In the genomic region with DNA sequence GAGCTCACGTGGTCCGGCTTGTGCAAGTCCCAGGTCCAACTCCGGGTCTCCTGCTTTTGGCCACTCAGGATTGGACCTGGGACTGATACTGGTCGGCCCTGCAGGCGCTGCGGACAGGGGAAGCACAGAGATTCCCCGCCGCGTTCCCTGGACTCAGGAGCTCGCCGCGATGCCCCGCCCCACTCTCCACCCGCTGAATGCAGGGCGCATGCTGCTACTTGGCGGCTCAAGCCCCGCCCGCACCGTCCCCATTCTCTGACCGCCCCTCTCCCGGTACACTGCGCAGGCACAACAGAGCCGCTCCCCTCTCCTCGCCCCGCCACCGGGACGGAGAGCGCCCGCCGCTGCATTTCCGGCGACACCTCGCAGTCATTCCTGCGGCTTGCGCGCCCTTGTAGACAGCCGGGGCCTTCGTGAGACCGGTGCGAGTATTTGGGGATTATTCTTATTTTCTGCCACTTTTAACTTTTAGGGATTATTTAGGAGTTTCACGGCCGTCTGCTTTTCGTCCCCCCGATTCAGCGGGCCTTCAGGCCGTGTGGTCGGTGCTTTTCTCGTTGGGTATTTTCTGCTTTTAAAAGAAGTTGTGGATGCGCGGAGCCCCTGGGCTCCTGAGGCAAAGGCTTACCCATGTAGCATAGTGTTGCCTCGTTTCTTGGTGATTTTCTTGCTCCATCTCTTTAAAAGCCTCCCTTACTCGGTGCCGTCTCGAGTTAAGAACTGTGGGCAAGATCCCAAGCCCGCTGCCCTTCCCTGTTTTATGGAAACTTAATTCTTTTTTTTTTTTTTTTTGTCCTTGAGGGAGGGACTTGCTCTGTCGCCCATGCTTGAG, we compare ENCODE assay signal across 1 cellular context.
TF ChIP-seq lines count a peak whose summit lies in the region.

A gene (plus strand): TSS at position 251 of the 832 bp plus-strand sequence. CDS start 1,544 bp downstream, outside the sequence.

TF ChIP-seq in HepG2, 621 proteins besides CTCF, POLR2A, EP300 and RAD21 (continued from another document and continues in another):
- TF ChIP-seq ZNF775 (CRISPR knock-in tag; IDR thresholded peaks at IDR 0.05; ENCODE audit: borderline replicate concordance) (peak; percentile 90; the same call in 1 of the 2 replicates), NFE2L1 (CRISPR knock-in tag; IDR thresholded peaks at IDR 0.05; ENCODE audit: borderline replicate concordance) (no peak), PHF8 (CRISPR knock-in tag; IDR thresholded peaks at IDR 0.05) (peak; percentile 91), ZNF773 (CRISPR knock-in tag; IDR thresholded peaks at IDR 0.05; ENCODE audit: borderline replicate concordance) (peak; percentile 54; the same call in 1 of the 2 replicates), GABPB1 (CRISPR knock-in tag; IDR thresholded peaks at IDR 0.05) (peak; percentile 95), HDAC6 (IDR thresholded peaks at IDR 0.05; ENCODE audit: low read depth, low read length) (no peak), ZNF160 (CRISPR knock-in tag; IDR thresholded peaks at IDR 0.05) (peak; percentile 84; the same call in 1 of the 2 replicates), TP53 (CRISPR knock-in tag; conservative IDR thresholded peaks at IDR 0.05) (0 out of 2 replicates have a peak, but pooled peaks have one; percentile 66), GATA4 (IDR thresholded peaks at IDR 0.05; ENCODE audit: borderline replicate concordance, low read depth) (peak; percentile 51; the same call in 1 of the 2 replicates), ZBTB8A (CRISPR knock-in tag; IDR thresholded peaks at IDR 0.05; ENCODE audit: borderline replicate concordance, low read depth) (peak; percentile 88; the same call in 1 of the 2 replicates), STAG1 (CRISPR knock-in tag; IDR thresholded peaks at IDR 0.05) (peak; percentile 21; the same call in 1 of the 2 replicates), JUN (CRISPR knock-in tag; IDR thresholded peaks at IDR 0.05) (peak; percentile 89; the same call in 1 of the 2 replicates), ZNF570 (CRISPR knock-in tag; IDR thresholded peaks at IDR 0.05; ENCODE audit: borderline replicate concordance) (peak; percentile 68; the same call in 1 of the 2 replicates), ZNF674 (CRISPR knock-in tag; IDR thresholded peaks at IDR 0.05; ENCODE audit: low read depth) (no peak), MEIS1 (CRISPR knock-in tag; IDR thresholded peaks at IDR 0.05; ENCODE audit: borderline replicate concordance) (peak; percentile 99; the same call in 1 of the 2 replicates), ZFY (CRISPR knock-in tag; IDR thresholded peaks at IDR 0.05) (peak; percentile 84), ZBTB42 (CRISPR knock-in tag; IDR thresholded peaks at IDR 0.05) (no peak), RBM39 (IDR thresholded peaks at IDR 0.05; ENCODE audit: low read depth, low read length, poor library complexity, severe bottlenecking) (peak; percentile 94), EZH2 (conservative IDR thresholded peaks at IDR 0.05; ENCODE audit: low read depth, low read length) (no peak), MTF1 (CRISPR knock-in tag; IDR thresholded peaks at IDR 0.05) (no peak), SUZ12 (IDR thresholded peaks at IDR 0.05; ENCODE audit: low read depth, low read length) (no peak), JARID2 (CRISPR knock-in tag; IDR thresholded peaks at IDR 0.05; ENCODE audit: insufficient replicate concordance) (peak; percentile 26), DNMT3B (CRISPR knock-in tag; conservative IDR thresholded peaks at IDR 0.05) (peak; percentile 67; the same call in 1 of the 2 replicates), HDAC2 (CRISPR knock-in tag; IDR thresholded peaks at IDR 0.05) (peak; percentile 88), KLF13 (CRISPR knock-in tag; IDR thresholded peaks at IDR 0.05) (no peak), KAT2B (IDR thresholded peaks at IDR 0.05; ENCODE audit: borderline replicate concordance, low read depth, low read length) (no peak), TOPORS (CRISPR knock-in tag; IDR thresholded peaks at IDR 0.05) (no peak; the same call in 1 of the 2 replicates), ZNF549 (CRISPR knock-in tag; IDR thresholded peaks at IDR 0.05) (no peak; the same call in 1 of the 2 replicates)
- TF ChIP-seq, protein P1, sequence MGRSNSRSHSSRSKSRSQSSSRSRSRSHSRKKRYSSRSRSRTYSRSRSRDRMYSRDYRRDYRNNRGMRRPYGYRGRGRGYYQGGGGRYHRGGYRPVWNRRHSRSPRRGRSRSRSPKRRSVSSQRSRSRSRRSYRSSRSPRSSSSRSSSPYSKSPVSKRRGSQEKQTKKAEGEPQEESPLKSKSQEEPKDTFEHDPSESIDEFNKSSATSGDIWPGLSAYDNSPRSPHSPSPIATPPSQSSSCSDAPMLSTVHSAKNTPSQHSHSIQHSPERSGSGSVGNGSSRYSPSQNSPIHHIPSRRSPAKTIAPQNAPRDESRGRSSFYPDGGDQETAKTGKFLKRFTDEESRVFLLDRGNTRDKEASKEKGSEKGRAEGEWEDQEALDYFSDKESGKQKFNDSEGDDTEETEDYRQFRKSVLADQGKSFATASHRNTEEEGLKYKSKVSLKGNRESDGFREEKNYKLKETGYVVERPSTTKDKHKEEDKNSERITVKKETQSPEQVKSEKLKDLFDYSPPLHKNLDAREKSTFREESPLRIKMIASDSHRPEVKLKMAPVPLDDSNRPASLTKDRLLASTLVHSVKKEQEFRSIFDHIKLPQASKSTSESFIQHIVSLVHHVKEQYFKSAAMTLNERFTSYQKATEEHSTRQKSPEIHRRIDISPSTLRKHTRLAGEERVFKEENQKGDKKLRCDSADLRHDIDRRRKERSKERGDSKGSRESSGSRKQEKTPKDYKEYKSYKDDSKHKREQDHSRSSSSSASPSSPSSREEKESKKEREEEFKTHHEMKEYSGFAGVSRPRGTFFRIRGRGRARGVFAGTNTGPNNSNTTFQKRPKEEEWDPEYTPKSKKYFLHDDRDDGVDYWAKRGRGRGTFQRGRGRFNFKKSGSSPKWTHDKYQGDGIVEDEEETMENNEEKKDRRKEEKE (IDR thresholded peaks at IDR 0.05), result no peak
- TF ChIP-seq, protein P2, sequence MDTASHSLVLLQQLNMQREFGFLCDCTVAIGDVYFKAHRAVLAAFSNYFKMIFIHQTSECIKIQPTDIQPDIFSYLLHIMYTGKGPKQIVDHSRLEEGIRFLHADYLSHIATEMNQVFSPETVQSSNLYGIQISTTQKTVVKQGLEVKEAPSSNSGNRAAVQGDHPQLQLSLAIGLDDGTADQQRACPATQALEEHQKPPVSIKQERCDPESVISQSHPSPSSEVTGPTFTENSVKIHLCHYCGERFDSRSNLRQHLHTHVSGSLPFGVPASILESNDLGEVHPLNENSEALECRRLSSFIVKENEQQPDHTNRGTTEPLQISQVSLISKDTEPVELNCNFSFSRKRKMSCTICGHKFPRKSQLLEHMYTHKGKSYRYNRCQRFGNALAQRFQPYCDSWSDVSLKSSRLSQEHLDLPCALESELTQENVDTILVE (CRISPR knock-in tag; IDR thresholded peaks at IDR 0.05), result peak; percentile 100
- TF ChIP-seq, protein P3, sequence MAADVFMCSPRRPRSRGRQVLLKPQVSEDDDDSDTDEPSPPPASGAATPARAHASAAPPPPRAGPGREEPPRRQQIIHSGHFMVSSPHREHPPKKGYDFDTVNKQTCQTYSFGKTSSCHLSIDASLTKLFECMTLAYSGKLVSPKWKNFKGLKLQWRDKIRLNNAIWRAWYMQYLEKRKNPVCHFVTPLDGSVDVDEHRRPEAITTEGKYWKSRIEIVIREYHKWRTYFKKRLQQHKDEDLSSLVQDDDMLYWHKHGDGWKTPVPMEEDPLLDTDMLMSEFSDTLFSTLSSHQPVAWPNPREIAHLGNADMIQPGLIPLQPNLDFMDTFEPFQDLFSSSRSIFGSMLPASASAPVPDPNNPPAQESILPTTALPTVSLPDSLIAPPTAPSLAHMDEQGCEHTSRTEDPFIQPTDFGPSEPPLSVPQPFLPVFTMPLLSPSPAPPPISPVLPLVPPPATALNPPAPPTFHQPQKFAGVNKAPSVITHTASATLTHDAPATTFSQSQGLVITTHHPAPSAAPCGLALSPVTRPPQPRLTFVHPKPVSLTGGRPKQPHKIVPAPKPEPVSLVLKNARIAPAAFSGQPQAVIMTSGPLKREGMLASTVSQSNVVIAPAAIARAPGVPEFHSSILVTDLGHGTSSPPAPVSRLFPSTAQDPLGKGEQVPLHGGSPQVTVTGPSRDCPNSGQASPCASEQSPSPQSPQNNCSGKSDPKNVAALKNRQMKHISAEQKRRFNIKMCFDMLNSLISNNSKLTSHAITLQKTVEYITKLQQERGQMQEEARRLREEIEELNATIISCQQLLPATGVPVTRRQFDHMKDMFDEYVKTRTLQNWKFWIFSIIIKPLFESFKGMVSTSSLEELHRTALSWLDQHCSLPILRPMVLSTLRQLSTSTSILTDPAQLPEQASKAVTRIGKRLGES (CRISPR knock-in tag; IDR thresholded peaks at IDR 0.05; ENCODE audit: borderline replicate concordance), result no peak; the same call in 1 of the 2 replicates
- TF ChIP-seq, protein P4, sequence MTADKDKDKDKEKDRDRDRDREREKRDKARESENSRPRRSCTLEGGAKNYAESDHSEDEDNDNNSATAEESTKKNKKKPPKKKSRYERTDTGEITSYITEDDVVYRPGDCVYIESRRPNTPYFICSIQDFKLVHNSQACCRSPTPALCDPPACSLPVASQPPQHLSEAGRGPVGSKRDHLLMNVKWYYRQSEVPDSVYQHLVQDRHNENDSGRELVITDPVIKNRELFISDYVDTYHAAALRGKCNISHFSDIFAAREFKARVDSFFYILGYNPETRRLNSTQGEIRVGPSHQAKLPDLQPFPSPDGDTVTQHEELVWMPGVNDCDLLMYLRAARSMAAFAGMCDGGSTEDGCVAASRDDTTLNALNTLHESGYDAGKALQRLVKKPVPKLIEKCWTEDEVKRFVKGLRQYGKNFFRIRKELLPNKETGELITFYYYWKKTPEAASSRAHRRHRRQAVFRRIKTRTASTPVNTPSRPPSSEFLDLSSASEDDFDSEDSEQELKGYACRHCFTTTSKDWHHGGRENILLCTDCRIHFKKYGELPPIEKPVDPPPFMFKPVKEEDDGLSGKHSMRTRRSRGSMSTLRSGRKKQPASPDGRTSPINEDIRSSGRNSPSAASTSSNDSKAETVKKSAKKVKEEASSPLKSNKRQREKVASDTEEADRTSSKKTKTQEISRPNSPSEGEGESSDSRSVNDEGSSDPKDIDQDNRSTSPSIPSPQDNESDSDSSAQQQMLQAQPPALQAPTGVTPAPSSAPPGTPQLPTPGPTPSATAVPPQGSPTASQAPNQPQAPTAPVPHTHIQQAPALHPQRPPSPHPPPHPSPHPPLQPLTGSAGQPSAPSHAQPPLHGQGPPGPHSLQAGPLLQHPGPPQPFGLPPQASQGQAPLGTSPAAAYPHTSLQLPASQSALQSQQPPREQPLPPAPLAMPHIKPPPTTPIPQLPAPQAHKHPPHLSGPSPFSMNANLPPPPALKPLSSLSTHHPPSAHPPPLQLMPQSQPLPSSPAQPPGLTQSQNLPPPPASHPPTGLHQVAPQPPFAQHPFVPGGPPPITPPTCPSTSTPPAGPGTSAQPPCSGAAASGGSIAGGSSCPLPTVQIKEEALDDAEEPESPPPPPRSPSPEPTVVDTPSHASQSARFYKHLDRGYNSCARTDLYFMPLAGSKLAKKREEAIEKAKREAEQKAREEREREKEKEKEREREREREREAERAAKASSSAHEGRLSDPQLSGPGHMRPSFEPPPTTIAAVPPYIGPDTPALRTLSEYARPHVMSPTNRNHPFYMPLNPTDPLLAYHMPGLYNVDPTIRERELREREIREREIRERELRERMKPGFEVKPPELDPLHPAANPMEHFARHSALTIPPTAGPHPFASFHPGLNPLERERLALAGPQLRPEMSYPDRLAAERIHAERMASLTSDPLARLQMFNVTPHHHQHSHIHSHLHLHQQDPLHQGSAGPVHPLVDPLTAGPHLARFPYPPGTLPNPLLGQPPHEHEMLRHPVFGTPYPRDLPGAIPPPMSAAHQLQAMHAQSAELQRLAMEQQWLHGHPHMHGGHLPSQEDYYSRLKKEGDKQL (CRISPR knock-in tag; IDR thresholded peaks at IDR 0.05; ENCODE audit: low read depth), result peak; percentile 61
- TF ChIP-seq, protein P5, sequence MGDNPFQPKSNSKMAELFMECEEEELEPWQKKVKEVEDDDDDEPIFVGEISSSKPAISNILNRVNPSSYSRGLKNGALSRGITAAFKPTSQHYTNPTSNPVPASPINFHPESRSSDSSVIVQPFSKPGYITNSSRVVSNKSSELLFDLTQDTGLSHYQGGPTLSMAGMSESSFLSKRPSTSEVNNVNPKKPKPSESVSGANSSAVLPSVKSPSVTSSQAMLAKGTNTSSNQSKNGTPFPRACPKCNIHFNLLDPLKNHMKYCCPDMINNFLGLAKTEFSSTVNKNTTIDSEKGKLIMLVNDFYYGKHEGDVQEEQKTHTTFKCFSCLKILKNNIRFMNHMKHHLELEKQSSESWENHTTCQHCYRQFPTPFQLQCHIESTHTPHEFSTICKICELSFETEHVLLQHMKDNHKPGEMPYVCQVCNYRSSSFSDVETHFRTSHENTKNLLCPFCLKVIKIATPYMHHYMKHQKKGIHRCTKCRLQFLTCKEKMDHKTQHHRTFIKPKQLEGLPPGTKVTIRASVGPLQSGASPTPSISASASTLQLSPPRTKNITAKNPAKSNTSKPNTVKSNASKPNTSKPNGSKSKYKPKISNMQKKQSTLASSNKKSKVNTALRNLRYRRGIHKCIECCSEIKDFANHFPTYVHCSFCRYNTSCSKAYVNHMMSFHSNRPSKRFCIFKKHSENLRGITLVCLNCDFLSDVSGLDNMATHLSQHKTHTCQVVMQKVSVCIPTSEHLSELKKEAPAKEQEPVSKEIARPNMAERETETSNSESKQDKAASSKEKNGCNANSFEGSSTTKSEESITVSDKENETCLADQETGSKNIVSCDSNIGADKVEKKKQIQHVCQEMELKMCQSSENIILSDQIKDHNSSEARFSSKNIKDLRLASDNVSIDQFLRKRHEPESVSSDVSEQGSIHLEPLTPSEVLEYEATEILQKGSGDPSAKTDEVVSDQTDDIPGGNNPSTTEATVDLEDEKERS (CRISPR knock-in tag; IDR thresholded peaks at IDR 0.05), result peak; percentile 83
